In genomic region chr11:34997872-34998548, GRCh38 we compare ENCODE assay signal across 1 cellular context.
TF ChIP-seq lines count a peak whose summit lies in the region.

No MANE protein-coding gene starts in this region.

TF ChIP-seq in SK-N-SH, 30 proteins besides CTCF, POLR2A, EP300 and RAD21 (continued from another document):
- TF ChIP-seq, protein P1, sequence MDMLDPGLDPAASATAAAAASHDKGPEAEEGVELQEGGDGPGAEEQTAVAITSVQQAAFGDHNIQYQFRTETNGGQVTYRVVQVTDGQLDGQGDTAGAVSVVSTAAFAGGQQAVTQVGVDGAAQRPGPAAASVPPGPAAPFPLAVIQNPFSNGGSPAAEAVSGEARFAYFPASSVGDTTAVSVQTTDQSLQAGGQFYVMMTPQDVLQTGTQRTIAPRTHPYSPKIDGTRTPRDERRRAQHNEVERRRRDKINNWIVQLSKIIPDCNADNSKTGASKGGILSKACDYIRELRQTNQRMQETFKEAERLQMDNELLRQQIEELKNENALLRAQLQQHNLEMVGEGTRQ (IDR thresholded peaks at IDR 0.05; ENCODE audit: borderline replicate concordance, low read depth, low read length): no peak
- TF ChIP-seq SMC3 (IDR thresholded peaks at IDR 0.05; ENCODE audit: low read depth, low read length) (peak; percentile 53), NFIC (IDR thresholded peaks at IDR 0.05; ENCODE audit: borderline replicate concordance) (peak; percentile 48)
